Comparison of ENCODE assay signal across 14 cellular contexts in genomic region chr20:5136096-5136495, GRCh38. TPM values are rescaled to one million over a fixed set of nuclear protein-coding genes. Genes with fewer than 3 reads are reported as not detected.
DNase-seq lines count a peak whose midpoint lies in the region; ATAC-seq and TF ChIP-seq lines count a peak whose summit lies in the region.
"Had no signal": no experiment of that assay in that cellular context is flagged by ENCODE, and none has a peak within 500 bp of the region (broad histone marks: within the 10 kb centered on the region; RNA-seq: fewer than 3 reads in every experiment).

No MANE protein-coding gene starts in this region.

- no peak overlapping the region for H3K9ac ChIP-seq in DND-41 (ENCODE audit: low read depth, low read length)

- H3K4me3 ChIP-seq in DND-41 (ENCODE audit: low read depth in 1 of 2, low read length in 2 of 2), result no peak overlapping the region
- no peak overlapping the region for H3K4me3 ChIP-seq in Caco-2 (ENCODE audit: low read depth, low read length)

- H2AFZ ChIP-seq in DND-41 (ENCODE audit: low read depth, low read length), result no peak overlapping the region

- POLR2A ChIA-PET in Caco-2 (lab: Charles Lee), result interaction anchor here (0.6 kb wide), 1 partner anchor 16 kb away, joined by 3 read pairs; no protein-coding TSS in a partner anchor

- peaks cover 96% of the 10 kb centered on the region for H3K79me2 ChIP-seq in DND-41 (ENCODE audit: insufficient read depth, low read length)

- H3K27ac Mint-ChIP-seq in nephron progenitor cell, result peak overlapping the region; percentile 67
- no peak overlapping the region for H3K27ac Mint-ChIP-seq in Caco-2 (ENCODE audit: unreplicated experiment)
- H3K27ac Mint-ChIP-seq: activated naive CD8-positive, alpha-beta T cell had no signal

- H3K27ac ChIP-seq in DND-41 (ENCODE audit: low read length) (peak overlapping the region; percentile 20; the same call in 1 of the 2 replicates), caudate nucleus (ENCODE audit: low read depth, low read length) (peak overlapping the region; percentile 80)

- H3K36me3 Mint-ChIP-seq in nephron progenitor cell (ENCODE audit: low read depth), result no peaks in the 10 kb centered on the region
- H3K36me3 Mint-ChIP-seq in Caco-2 (ENCODE audit: insufficient read depth, unreplicated experiment), result no peaks in the 10 kb centered on the region
- H3K36me3 Mint-ChIP-seq: natural killer cell had no signal

- intact Hi-C loops in Caco-2 (cut with micrococcal nuclease; ENCODE audit: unreplicated experiment), result no loop called here

- H3K9me3 ChIP-seq in DND-41 (ENCODE audit: insufficient read depth, low read length, severe bottlenecking) (no peaks in the 10 kb centered on the region), Caco-2 (no peaks in the 10 kb centered on the region)

- H3K27me3 ChIP-seq in DND-41 (ENCODE audit: insufficient read depth, low read length, poor library complexity) (no peaks in the 10 kb centered on the region), Caco-2 (replicated peaks; ENCODE audit: control insufficient read depth, insufficient read depth, low read length) (no peaks in the 10 kb centered on the region)

- DNase-seq in DND-41 (no peak), caudate nucleus (lab: John Stamatoyannopoulos, UW) (no peak), nephron progenitor cell (no peak), Caco-2 (no peak), NCI-H748 (lab: John Stamatoyannopoulos, UW; ENCODE audit: unreplicated experiment) (no peak), NCI-H510A (lab: John Stamatoyannopoulos, UW) (no peak)
- DNase-seq in activated CD4-positive, alpha-beta T cell treated with anti-CD3 and anti-CD28 coated beads for 4 hours, result no peak
- DNase-seq: GDM1; natural killer cell; NCI-H1105 treated with DMSO at 0.1 percent for 48 hours; stimulated activated naive CD8-positive, alpha-beta T cell treated with anti-CD3 and anti-CD28 coated beads, Interleukin-15, Interleukin-2, amounts not matched to agents 100 U/mL and 50 U/mL, for 24 hours; T-helper 2 cell had no signal

- ATAC-seq in DND-41 (ENCODE audit: insufficient read depth, low read depth) (no peak), HG03196 (IDR thresholded peaks at IDR 0.05; ENCODE audit: unreplicated experiment) (peak; percentile 32)
- ATAC-seq: natural killer cell had no signal

- CTCF ChIA-PET in Caco-2 (lab: Charles Lee), result interaction anchor here (0.7 kb wide), 1 partner anchor 1088 kb away, joined by 3 read pairs; no protein-coding TSS in a partner anchor

- peaks cover 53% of the 10 kb centered on the region for H4K20me1 ChIP-seq in DND-41 (ENCODE audit: insufficient read depth, low read length)

- peaks cover 26% of the 10 kb centered on the region for H3K4me1 Mint-ChIP-seq in nephron progenitor cell
- H3K4me1 Mint-ChIP-seq in Caco-2 (ENCODE audit: low read depth, unreplicated experiment), result no peaks in the 10 kb centered on the region

- H3K4me1 ChIP-seq in DND-41 (ENCODE audit: insufficient read depth, low read length) (peaks cover 2% of the 10 kb centered on the region), Caco-2 (no peaks in the 10 kb centered on the region)

- peaks cover 24% of the 10 kb centered on the region for H3K36me3 ChIP-seq in DND-41 (ENCODE audit: insufficient read depth, low read length)
- no peaks in the 10 kb centered on the region for H3K36me3 ChIP-seq in Caco-2 (ENCODE audit: control insufficient read depth, insufficient read depth, low read length)

- TF ChIP-seq CTCF in DND-41 (IDR thresholded peaks at IDR 0.05; ENCODE audit: borderline replicate concordance, extremely low read depth, low read length, poor library complexity, severe bottlenecking) (no peak), nephron progenitor cell (IDR thresholded peaks at IDR 0.05) (no peak), Caco-2 (IDR thresholded peaks at IDR 0.05; ENCODE audit: insufficient read depth in 1 of 2, low read depth in 1 of 2, low read length in 1 of 2, severe bottlenecking in 1 of 2, unreplicated experiment in 1 of 2) (no peak)

- H3K27me3 Mint-ChIP-seq in nephron progenitor cell (ENCODE audit: low read depth, poor library complexity) (no peaks in the 10 kb centered on the region), Caco-2 (ENCODE audit: insufficient read depth, unreplicated experiment) (no peaks in the 10 kb centered on the region)
- H3K27me3 Mint-ChIP-seq: activated naive CD8-positive, alpha-beta T cell had no signal

- BruUV-seq in Caco-2 (replicated peaks; lab: Mats Ljungman, UMichigan), result no TSS peak

- H3K4me3 Mint-ChIP-seq in nephron progenitor cell, result no peak overlapping the region
- H3K4me3 Mint-ChIP-seq in Caco-2 (ENCODE audit: unreplicated experiment), result no peak overlapping the region
- H3K4me3 Mint-ChIP-seq: activated naive CD8-positive, alpha-beta T cell; natural killer cell had no signal

- no peaks in the 10 kb centered on the region for H3K9me3 Mint-ChIP-seq in nephron progenitor cell
- H3K9me3 Mint-ChIP-seq in Caco-2 (ENCODE audit: unreplicated experiment), result no peaks in the 10 kb centered on the region
- H3K9me3 Mint-ChIP-seq: natural killer cell had no signal

- H3K4me2 ChIP-seq in DND-41 (ENCODE audit: insufficient read depth, low read length), result no peak overlapping the region

RNA-seq across cellular contexts. Expression of gene CDS2, which starts 9.3 kb away (rescaled TPM):
- total RNA-seq in Caco-2 (2022), result 46.7 and 53.8 TPM in 2 replicates

RNA-seq across cellular contexts. Expression of gene PCNA, which starts 16.3 kb away (rescaled TPM):
- 233 and 258 TPM in 2 replicates for total RNA-seq in Caco-2 (2022)

RNA-seq across cellular contexts. Expression of gene TMEM230, which starts 23.2 kb away (rescaled TPM):
- 120 and 129 TPM in 2 replicates for total RNA-seq in Caco-2 (2022)
